In genomic region chr10:48482207-48482606, GRCh38 we compare ENCODE assay signal across 1 cellular context.
A peak's percentile ranks its signal among the peaks of the same experiment; 100 is the strongest.
TF ChIP-seq lines count a peak whose summit lies in the region.

No MANE protein-coding gene starts in this region.

TF ChIP-seq in K562, 482 proteins besides CTCF, POLR2A, EP300 and RAD21 (continued from another document):
- no peak for TF ChIP-seq BCLAF1 (IDR thresholded peaks at IDR 0.05; ENCODE audit: borderline replicate concordance in 1 of 2, control insufficient read depth in 1 of 2, low read depth in 2 of 2, low read length in 1 of 2)
- peak; percentile 58 for TF ChIP-seq TEAD4 (IDR thresholded peaks at IDR 0.05; ENCODE audit: low read length)
- no peak for TF ChIP-seq TEAD4 (CRISPR knock-in tag; IDR thresholded peaks at IDR 0.05; ENCODE audit: borderline replicate concordance)
- TF ChIP-seq ZNF592 (IDR thresholded peaks at IDR 0.05) = peak; percentile 67
- TF ChIP-seq FOSL1 (tag; conservative IDR thresholded peaks at IDR 0.05) = no peak
- TF ChIP-seq MTA2 (IDR thresholded peaks at IDR 0.05; ENCODE audit: low read depth) = 0 out of 2 replicates have a peak, but pooled peaks have one; percentile 6
TF ChIP-seq in K562: peak in this region for 15.
